1 cellular context compared by ENCODE assay signal in the genomic region with DNA sequence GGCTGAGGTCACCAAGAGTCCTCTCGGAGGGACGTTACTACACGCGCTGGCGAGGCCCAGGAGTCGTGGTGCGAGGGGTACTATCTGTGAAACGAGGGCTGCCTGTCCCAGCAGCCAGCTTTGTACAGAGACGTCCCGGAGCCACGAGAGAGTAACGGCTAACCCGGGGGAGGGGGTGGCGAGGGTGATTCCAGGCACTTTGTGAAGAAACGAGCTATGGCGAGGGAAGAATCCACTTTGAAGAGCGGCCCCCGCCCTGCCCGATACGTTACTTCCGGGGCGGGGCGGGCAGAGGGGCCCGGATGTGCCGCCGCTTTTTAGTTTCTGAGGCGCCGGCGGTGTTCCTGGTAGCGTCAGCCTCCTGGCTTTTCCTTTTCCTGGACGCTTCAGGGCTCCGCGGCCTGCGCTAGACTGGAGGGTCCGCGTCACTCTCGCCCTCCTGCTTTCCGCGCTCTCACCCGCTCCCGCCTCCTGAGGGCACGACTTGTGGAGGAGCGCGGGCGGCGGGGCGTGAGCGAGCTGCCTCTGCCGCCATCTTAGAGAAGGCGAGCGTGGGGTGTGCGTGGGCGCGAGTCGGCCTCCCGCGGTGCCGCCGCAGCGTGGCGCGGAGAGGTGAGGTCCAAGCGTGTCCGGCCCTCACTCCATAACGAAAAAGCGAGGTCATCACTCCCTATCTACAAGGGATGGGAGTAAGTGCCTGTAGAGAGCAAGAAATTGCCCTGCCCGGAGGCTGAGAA.
TF ChIP-seq lines count a peak whose summit lies in the region.

No MANE protein-coding gene starts in this region.

TF ChIP-seq in K562, 482 proteins besides CTCF, POLR2A, EP300 and RAD21 (continued from another document):
- TF ChIP-seq, protein P1, sequence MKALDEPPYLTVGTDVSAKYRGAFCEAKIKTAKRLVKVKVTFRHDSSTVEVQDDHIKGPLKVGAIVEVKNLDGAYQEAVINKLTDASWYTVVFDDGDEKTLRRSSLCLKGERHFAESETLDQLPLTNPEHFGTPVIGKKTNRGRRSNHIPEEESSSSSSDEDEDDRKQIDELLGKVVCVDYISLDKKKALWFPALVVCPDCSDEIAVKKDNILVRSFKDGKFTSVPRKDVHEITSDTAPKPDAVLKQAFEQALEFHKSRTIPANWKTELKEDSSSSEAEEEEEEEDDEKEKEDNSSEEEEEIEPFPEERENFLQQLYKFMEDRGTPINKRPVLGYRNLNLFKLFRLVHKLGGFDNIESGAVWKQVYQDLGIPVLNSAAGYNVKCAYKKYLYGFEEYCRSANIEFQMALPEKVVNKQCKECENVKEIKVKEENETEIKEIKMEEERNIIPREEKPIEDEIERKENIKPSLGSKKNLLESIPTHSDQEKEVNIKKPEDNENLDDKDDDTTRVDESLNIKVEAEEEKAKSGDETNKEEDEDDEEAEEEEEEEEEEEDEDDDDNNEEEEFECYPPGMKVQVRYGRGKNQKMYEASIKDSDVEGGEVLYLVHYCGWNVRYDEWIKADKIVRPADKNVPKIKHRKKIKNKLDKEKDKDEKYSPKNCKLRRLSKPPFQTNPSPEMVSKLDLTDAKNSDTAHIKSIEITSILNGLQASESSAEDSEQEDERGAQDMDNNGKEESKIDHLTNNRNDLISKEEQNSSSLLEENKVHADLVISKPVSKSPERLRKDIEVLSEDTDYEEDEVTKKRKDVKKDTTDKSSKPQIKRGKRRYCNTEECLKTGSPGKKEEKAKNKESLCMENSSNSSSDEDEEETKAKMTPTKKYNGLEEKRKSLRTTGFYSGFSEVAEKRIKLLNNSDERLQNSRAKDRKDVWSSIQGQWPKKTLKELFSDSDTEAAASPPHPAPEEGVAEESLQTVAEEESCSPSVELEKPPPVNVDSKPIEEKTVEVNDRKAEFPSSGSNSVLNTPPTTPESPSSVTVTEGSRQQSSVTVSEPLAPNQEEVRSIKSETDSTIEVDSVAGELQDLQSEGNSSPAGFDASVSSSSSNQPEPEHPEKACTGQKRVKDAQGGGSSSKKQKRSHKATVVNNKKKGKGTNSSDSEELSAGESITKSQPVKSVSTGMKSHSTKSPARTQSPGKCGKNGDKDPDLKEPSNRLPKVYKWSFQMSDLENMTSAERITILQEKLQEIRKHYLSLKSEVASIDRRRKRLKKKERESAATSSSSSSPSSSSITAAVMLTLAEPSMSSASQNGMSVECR (CRISPR knock-in tag; IDR thresholded peaks at IDR 0.05): 0 out of 2 replicates have a peak, but pooled peaks have one; percentile 12
- peak; percentile 78 for TF ChIP-seq ZBTB40 (IDR thresholded peaks at IDR 0.05)
- no peak for TF ChIP-seq ZBTB40 (CRISPR knock-in tag; IDR thresholded peaks at IDR 0.05)
- peak; percentile 44 to 63 for TF ChIP-seq MNT (conservative IDR thresholded peaks at IDR 0.05)
- TF ChIP-seq, protein P2, sequence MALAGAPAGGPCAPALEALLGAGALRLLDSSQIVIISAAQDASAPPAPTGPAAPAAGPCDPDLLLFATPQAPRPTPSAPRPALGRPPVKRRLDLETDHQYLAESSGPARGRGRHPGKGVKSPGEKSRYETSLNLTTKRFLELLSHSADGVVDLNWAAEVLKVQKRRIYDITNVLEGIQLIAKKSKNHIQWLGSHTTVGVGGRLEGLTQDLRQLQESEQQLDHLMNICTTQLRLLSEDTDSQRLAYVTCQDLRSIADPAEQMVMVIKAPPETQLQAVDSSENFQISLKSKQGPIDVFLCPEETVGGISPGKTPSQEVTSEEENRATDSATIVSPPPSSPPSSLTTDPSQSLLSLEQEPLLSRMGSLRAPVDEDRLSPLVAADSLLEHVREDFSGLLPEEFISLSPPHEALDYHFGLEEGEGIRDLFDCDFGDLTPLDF (CRISPR knock-in tag; IDR thresholded peaks at IDR 0.05): 0 out of 2 replicates have a peak, but pooled peaks have one; percentile 19
- TF ChIP-seq E2F6 (IDR thresholded peaks at IDR 0.05; ENCODE audit: borderline replicate concordance in 1 of 2, extremely low read depth in 1 of 2, insufficient read depth in 1 of 2, insufficient read length in 1 of 2, low read depth in 1 of 2, low read length in 1 of 2, poor library complexity in 1 of 2, severe bottlenecking in 1 of 2): peak; percentile 54
- TF ChIP-seq HDAC1 (IDR thresholded peaks at IDR 0.05): peak in 1 of 2 experiments; percentile 33; a peak in 2 of 4 replicates
- TF ChIP-seq ZNF696 (CRISPR knock-in tag; conservative IDR thresholded peaks at IDR 0.05): no peak
- TF ChIP-seq ZNF277 (CRISPR knock-in tag; IDR thresholded peaks at IDR 0.05; ENCODE audit: borderline replicate concordance): no peak
- TF ChIP-seq MAZ (CRISPR knock-in tag; conservative IDR thresholded peaks at IDR 0.05 in 1 of 2, IDR thresholded peaks at IDR 0.05 in 1 of 2): peak in 1 of 2 experiments; percentile 96
- peak; percentile 4; the same call in 1 of the 2 replicates for TF ChIP-seq NFE2 (IDR thresholded peaks at IDR 0.05; ENCODE audit: low read depth)
- TF ChIP-seq ILK (tag; IDR thresholded peaks at IDR 0.05; ENCODE audit: borderline replicate concordance, low read depth): no peak
- no peak for TF ChIP-seq ETS1 (conservative IDR thresholded peaks at IDR 0.05; ENCODE audit: control insufficient read depth, low read depth, low read length)
